ENCODE assay signal across 1 cellular context in genomic region chr10:37857287-37858211, GRCh38.
TF ChIP-seq lines count a peak whose summit lies in the region.

Gene ZNF248 (minus strand): TSS chr10:37857610. CDS start chr10:37856310, 1,300 bp downstream.

TF ChIP-seq in HepG2, 621 proteins besides CTCF, POLR2A, EP300 and RAD21 (continued from another document and continues in another):
- TF ChIP-seq ZNF710 (CRISPR knock-in tag; IDR thresholded peaks at IDR 0.05; ENCODE audit: borderline replicate concordance) = peak; percentile 85
- TF ChIP-seq KIAA2018 (CRISPR knock-in tag; IDR thresholded peaks at IDR 0.05; ENCODE audit: borderline replicate concordance) = no peak
- TF ChIP-seq, protein P1, sequence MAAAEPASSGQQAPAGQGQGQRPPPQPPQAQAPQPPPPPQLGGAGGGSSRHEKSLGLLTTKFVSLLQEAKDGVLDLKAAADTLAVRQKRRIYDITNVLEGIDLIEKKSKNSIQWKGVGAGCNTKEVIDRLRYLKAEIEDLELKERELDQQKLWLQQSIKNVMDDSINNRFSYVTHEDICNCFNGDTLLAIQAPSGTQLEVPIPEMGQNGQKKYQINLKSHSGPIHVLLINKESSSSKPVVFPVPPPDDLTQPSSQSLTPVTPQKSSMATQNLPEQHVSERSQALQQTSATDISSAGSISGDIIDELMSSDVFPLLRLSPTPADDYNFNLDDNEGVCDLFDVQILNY (CRISPR knock-in tag; conservative IDR thresholded peaks at IDR 0.05) = no peak
- TF ChIP-seq MAFG (CRISPR knock-in tag; IDR thresholded peaks at IDR 0.05) = no peak
- peak; percentile 53; the same call in 1 of the 2 replicates for TF ChIP-seq MAF1 (CRISPR knock-in tag; IDR thresholded peaks at IDR 0.05; ENCODE audit: borderline replicate concordance)
- TF ChIP-seq KDM4B (CRISPR knock-in tag; IDR thresholded peaks at IDR 0.05) = no peak; the same call in 1 of the 2 replicates
- no peak for TF ChIP-seq NCOA5 (CRISPR knock-in tag; IDR thresholded peaks at IDR 0.05)
- TF ChIP-seq ZIK1 (CRISPR knock-in tag; IDR thresholded peaks at IDR 0.05; ENCODE audit: borderline replicate concordance, low read depth) = peak; percentile 78; the same call in 1 of the 2 replicates
- TF ChIP-seq ATAD3A (CRISPR knock-in tag; IDR thresholded peaks at IDR 0.05) = no peak
- peak; percentile 92; the same call in 1 of the 2 replicates for TF ChIP-seq TSC22D2 (CRISPR knock-in tag; IDR thresholded peaks at IDR 0.05; ENCODE audit: borderline replicate concordance)
- peak; percentile 94; the same call in 1 of the 2 replicates for TF ChIP-seq NFKB2 (CRISPR knock-in tag; IDR thresholded peaks at IDR 0.05; ENCODE audit: borderline replicate concordance)
- TF ChIP-seq ZNF800 (CRISPR knock-in tag; IDR thresholded peaks at IDR 0.05) = peak; percentile 83
- 0 out of 2 replicates have a peak, but pooled peaks have one; percentile 35 for TF ChIP-seq E2F1 (CRISPR knock-in tag; IDR thresholded peaks at IDR 0.05)
- TF ChIP-seq, protein P2, sequence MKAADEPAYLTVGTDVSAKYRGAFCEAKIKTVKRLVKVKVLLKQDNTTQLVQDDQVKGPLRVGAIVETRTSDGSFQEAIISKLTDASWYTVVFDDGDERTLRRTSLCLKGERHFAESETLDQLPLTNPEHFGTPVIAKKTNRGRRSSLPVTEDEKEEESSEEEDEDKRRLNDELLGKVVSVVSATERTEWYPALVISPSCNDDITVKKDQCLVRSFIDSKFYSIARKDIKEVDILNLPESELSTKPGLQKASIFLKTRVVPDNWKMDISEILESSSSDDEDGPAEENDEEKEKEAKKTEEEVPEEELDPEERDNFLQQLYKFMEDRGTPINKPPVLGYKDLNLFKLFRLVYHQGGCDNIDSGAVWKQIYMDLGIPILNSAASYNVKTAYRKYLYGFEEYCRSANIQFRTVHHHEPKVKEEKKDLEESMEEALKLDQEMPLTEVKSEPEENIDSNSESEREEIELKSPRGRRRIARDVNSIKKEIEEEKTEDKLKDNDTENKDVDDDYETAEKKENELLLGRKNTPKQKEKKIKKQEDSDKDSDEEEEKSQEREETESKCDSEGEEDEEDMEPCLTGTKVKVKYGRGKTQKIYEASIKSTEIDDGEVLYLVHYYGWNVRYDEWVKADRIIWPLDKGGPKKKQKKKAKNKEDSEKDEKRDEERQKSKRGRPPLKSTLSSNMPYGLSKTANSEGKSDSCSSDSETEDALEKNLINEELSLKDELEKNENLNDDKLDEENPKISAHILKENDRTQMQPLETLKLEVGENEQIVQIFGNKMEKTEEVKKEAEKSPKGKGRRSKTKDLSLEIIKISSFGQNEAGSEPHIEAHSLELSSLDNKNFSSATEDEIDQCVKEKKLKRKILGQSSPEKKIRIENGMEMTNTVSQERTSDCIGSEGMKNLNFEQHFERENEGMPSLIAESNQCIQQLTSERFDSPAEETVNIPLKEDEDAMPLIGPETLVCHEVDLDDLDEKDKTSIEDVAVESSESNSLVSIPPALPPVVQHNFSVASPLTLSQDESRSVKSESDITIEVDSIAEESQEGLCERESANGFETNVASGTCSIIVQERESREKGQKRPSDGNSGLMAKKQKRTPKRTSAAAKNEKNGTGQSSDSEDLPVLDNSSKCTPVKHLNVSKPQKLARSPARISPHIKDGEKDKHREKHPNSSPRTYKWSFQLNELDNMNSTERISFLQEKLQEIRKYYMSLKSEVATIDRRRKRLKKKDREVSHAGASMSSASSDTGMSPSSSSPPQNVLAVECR (CRISPR knock-in tag; IDR thresholded peaks at IDR 0.05; ENCODE audit: borderline replicate concordance) = peak; percentile 94
- TF ChIP-seq ZNF841 (CRISPR knock-in tag; IDR thresholded peaks at IDR 0.05; ENCODE audit: borderline replicate concordance) = 0 out of 2 replicates have a peak, but pooled peaks have one; percentile 49
- peak; percentile 93; the same call in 1 of the 2 replicates for TF ChIP-seq ZNF616 (CRISPR knock-in tag; IDR thresholded peaks at IDR 0.05; ENCODE audit: low read depth)
- TF ChIP-seq ZMYM2 (CRISPR knock-in tag; IDR thresholded peaks at IDR 0.05) = 0 out of 2 replicates have a peak, but pooled peaks have one; percentile 53
- peak; percentile 63; the same call in 1 of the 2 replicates for TF ChIP-seq ZNF556 (CRISPR knock-in tag; IDR thresholded peaks at IDR 0.05; ENCODE audit: borderline replicate concordance)
- peak; percentile 92 for TF ChIP-seq HNRNPLL (IDR thresholded peaks at IDR 0.05; ENCODE audit: low read depth, low read length, poor library complexity, severe bottlenecking)
- peak; percentile 73; the same call in 1 of the 2 replicates for TF ChIP-seq ISL2 (CRISPR knock-in tag; IDR thresholded peaks at IDR 0.05)
- peak; percentile 74; the same call in 1 of the 2 replicates for TF ChIP-seq ZNF878 (CRISPR knock-in tag; IDR thresholded peaks at IDR 0.05)
- no peak for TF ChIP-seq FIP1L1 (IDR thresholded peaks at IDR 0.05; ENCODE audit: borderline replicate concordance, insufficient read depth, low read depth, low read length)
- no peak for TF ChIP-seq SNRNP70 (IDR thresholded peaks at IDR 0.05; ENCODE audit: low read depth, low read length)
- peak; percentile 20; the same call in 1 of the 2 replicates for TF ChIP-seq ZBTB39 (CRISPR knock-in tag; IDR thresholded peaks at IDR 0.05)
- TF ChIP-seq, protein P3, sequence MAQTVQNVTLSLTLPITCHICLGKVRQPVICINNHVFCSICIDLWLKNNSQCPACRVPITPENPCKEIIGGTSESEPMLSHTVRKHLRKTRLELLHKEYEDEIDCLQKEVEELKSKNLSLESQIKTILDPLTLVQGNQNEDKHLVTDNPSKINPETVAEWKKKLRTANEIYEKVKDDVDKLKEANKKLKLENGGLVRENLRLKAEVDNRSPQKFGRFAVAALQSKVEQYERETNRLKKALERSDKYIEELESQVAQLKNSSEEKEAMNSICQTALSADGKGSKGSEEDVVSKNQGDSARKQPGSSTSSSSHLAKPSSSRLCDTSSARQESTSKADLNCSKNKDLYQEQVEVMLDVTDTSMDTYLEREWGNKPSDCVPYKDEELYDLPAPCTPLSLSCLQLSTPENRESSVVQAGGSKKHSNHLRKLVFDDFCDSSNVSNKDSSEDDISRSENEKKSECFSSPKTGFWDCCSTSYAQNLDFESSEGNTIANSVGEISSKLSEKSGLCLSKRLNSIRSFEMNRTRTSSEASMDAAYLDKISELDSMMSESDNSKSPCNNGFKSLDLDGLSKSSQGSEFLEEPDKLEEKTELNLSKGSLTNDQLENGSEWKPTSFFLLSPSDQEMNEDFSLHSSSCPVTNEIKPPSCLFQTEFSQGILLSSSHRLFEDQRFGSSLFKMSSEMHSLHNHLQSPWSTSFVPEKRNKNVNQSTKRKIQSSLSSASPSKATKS (CRISPR knock-in tag; IDR thresholded peaks at IDR 0.05) = no peak
- peak; percentile 97 for TF ChIP-seq HINFP (CRISPR knock-in tag; IDR thresholded peaks at IDR 0.05; ENCODE audit: low read depth)
